ENCODE assay signal across 8 cellular contexts in the genomic region with DNA sequence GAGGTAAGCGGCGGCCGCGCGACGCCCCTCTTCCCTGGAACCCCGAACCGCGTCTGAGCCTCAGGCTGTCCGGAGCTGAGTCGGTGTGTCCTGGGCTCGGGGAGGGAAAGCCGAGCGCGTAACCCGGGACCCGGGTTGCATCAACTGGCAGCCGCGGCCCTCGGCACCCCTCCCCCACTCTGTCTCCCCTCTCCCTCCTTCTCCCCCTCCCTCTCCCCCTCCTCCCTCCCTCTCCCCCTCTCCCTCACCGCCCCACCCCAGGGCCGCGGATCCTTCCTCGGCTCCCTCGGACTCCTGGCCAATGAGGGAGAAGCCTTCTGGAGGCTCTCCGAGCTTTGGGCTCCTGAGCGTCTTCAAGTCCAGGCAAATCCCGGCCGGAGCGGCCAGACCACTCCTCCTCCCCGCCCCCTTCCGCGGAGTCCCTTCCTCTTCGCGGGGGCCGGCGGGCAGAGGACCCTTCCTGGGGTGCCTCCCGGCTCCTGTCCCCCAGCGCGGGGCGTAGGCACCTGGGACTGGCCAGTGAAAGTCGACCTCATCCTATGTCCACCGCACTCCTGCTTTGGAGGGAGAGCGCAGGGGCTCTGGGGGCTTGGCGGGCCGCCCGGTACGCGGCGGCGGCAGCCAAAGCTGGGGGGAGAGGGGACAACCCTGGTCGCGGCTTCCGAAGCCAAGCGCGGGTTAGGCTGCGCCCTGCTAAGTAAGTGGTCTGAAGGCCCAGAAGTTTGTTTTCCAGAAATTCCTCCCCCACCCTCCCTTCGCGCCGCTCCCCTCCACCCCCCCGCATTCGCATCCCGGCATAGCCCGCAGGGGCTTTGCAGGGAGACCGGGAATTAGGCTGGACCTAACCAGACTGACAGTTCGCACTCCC. TPM values are rescaled to one million over a fixed set of nuclear protein-coding genes. Genes with fewer than 3 reads are reported as not detected.
DNase-seq lines count a peak whose midpoint lies in the region; ATAC-seq and TF ChIP-seq lines count a peak whose summit lies in the region.

No MANE protein-coding gene starts in this region.

- ATAC-seq in HG02642 (IDR thresholded peaks at IDR 0.05; ENCODE audit: poor library complexity, unreplicated experiment) = no peak

- 2 to 15% (median 4%) methylated on average over 20 to 66 of the region's 66 CpGs for WGBS in spleen, 5 donors

- TF ChIP-seq POLR2A in spleen (IDR thresholded peaks at IDR 0.05) = no peak

- peaks cover 17 to 85% (median 33%) of the 10 kb centered on the region in 6 donors for H3K4me1 ChIP-seq in spleen

- H3K4me3 ChIP-seq in choroid plexus epithelial cell (ENCODE audit: low read depth, low read length) (peak overlapping the region; percentile 97), spleen (peak overlapping the region; percentile 85 to 100 (median 97))

- no peaks in the 10 kb centered on the region for H3K9me3 Mint-ChIP-seq in T-helper 2 cell treated with Interferon-gamma antibody and Interleukin-4, amounts not matched to agents 5 μg/mL and 100 μg/mL, for 36 hours

- intact Hi-C loops in spleen (cut with DNase I; ENCODE audit: low total_unique reads) = loop anchor here (10.0 kb wide), 2 partner anchors 65 to 105 kb away; partner anchors contain the start of genes MED18 and PHACTR4

- TF ChIP-seq CTCF in choroid plexus epithelial cell (conservative IDR thresholded peaks at IDR 0.05; ENCODE audit: low read depth, low read length) (no peak), spleen (IDR thresholded peaks at IDR 0.05 in 8 of 11, conservative IDR thresholded peaks at IDR 0.05 in 3 of 11) (no peak)

- no peak overlapping the region for H3K27ac Mint-ChIP-seq in T-helper 2 cell treated with Interferon-gamma antibody and Interleukin-4, amounts not matched to agents 5 μg/mL and 100 μg/mL, for 36 hours

- H3K4me3 Mint-ChIP-seq in T-helper 2 cell treated with Interferon-gamma antibody and Interleukin-4, amounts not matched to agents 5 μg/mL and 100 μg/mL, for 36 hours = peak overlapping the region; percentile 84

- DNase-seq in ELR (ENCODE audit: low read depth) (peak; percentile 83), HT1080 (ENCODE audit: low read depth) (peak; percentile 71), choroid plexus epithelial cell (ENCODE audit: low read depth) (peak; percentile 91), spleen (peak; percentile 89), NCI-H128 (lab: John Stamatoyannopoulos, UW; ENCODE audit: unreplicated experiment) (no peak)
- DNase-seq in T-helper 2 cell treated with Interferon-gamma antibody and Interleukin-4, amounts not matched to agents 5 μg/mL and 100 μg/mL, for 36 hours (ENCODE audit: low spot score) = no peak

- H3K27ac ChIP-seq in layer of hippocampus (ENCODE audit: low read depth, low read length) (peak overlapping the region; percentile 81), spleen (peak overlapping the region; percentile 68 to 94 (median 86))

- peaks cover 4% of the 10 kb centered on the region for H3K36me3 Mint-ChIP-seq in T-helper 2 cell treated with Interferon-gamma antibody and Interleukin-4, amounts not matched to agents 5 μg/mL and 100 μg/mL, for 36 hours (ENCODE audit: low read depth)

- H3K36me3 ChIP-seq in spleen = no peaks in the 10 kb centered on the region

- H3K27me3 Mint-ChIP-seq in T-helper 2 cell treated with Interferon-gamma antibody and Interleukin-4, amounts not matched to agents 5 μg/mL and 100 μg/mL, for 36 hours (ENCODE audit: low read depth) = peaks cover 5% of the 10 kb centered on the region

- peaks cover 43% of the 10 kb centered on the region for H3K4me1 Mint-ChIP-seq in T-helper 2 cell treated with Interferon-gamma antibody and Interleukin-4, amounts not matched to agents 5 μg/mL and 100 μg/mL, for 36 hours (ENCODE audit: low read depth)

- H3K27me3 ChIP-seq in layer of hippocampus (ENCODE audit: control insufficient read depth, insufficient read depth, low read length) = no peaks in the 10 kb centered on the region
- peaks cover 0 to 5% (median 0%) of the 10 kb centered on the region in 7 donors for H3K27me3 ChIP-seq in spleen (replicated peaks in 1 of 7)

- H3K9me3 ChIP-seq in spleen = no peaks in the 10 kb centered on the region

RNA-seq across cellular contexts. Expression of gene SESN2, which starts 0.9 kb away (rescaled TPM):
- total RNA-seq in HT1080 (2014; rRNA removed; shearing (Covaris generic)) = 20.7 and 24.6 TPM in 2 replicates
- 35.2 and 35.5 TPM in 2 replicates for polyA plus RNA-seq in HT1080 (2015; cell fraction: cytosol; rRNA removed)
- polyA plus RNA-seq in HT1080 (2015; cell fraction: nucleus; rRNA removed) = 46.1 and 54.5 TPM in 2 replicates
- 10 to 100 TPM in 2 of 7 donors, 1 to 10 TPM in 5; 7.4 to 16.7 (median 8.6) TPM for total RNA-seq in spleen
- polyA plus RNA-seq in spleen = 1 to 10 TPM; 2.4 to 5.0 (median 3.3) TPM

RNA-seq across cellular contexts. Expression of gene ATP5IF1, which starts 24.2 kb away (rescaled TPM):
- 171 and 197 TPM in 2 replicates for total RNA-seq in HT1080 (2014; rRNA removed; shearing (Covaris generic))
- 182 and 237 TPM in 2 replicates for polyA plus RNA-seq in HT1080 (2015; cell fraction: cytosol; rRNA removed)
- 73.9 and 87.3 TPM in 2 replicates for polyA plus RNA-seq in HT1080 (2015; cell fraction: nucleus; rRNA removed)
- 100 to 1,000 TPM in 3 of 7 donors, 10 to 100 TPM in 4; 75.4 to 231 (median 97.1) TPM for total RNA-seq in spleen
- 100 to 1,000 TPM; 340 to 411 (median 378) TPM for polyA plus RNA-seq in spleen

RNA-seq across cellular contexts. Expression of gene DNAJC8, which starts 27.3 kb away (rescaled TPM):
- 82.0 and 85.2 TPM in 2 replicates for total RNA-seq in HT1080 (2014; rRNA removed; shearing (Covaris generic))
- polyA plus RNA-seq in HT1080 (2015; cell fraction: cytosol; rRNA removed) = 81.9 and 82.4 TPM in 2 replicates
- 68.3 and 68.4 TPM in 2 replicates for polyA plus RNA-seq in HT1080 (2015; cell fraction: nucleus; rRNA removed)
- total RNA-seq in spleen = 10 to 100 TPM; 52.0 to 71.0 (median 60.8) TPM
- polyA plus RNA-seq in spleen = 10 to 100 TPM; 63.8 to 95.9 (median 92.8) TPM

Comparison
In these comparisons a context has a peak if more than half of its experiments do, and no peak if none do; other contexts are left out.
1. DNase-seq: peak in ELR (single experiment), HT1080 (single experiment), choroid plexus epithelial cell (single experiment) and spleen (single experiment); none in T-helper 2 cell treated with Interferon-gamma antibody and Interleukin-4, amounts not matched to agents 5 μg/mL and 100 μg/mL, for 36 hours (single experiment) and NCI-H128 (single experiment).